In the genomic region with DNA sequence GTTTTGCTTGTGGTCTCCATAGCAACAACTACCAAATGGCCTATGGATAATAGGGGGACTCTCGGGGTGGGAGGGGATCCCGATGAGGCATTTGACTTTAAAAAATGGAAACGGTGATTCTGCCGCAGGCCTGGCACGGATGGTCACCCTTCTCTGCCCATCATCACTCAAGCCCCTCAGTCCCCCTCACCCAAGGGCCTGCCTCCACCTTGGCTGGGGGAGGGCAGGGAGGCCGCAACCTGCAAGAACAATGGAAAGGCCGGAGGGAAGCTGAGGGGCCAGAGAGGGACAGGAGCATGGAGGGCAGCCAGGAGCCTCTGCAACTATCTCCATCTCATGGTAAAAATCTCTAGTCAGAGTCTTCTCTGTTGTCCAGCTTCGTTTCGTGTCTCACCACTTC, we compare ENCODE assay signal across 13 cellular contexts.
DNase-seq lines count a peak whose midpoint lies in the region; ATAC-seq and TF ChIP-seq lines count a peak whose summit lies in the region.
"Had no signal": no experiment of that assay in that cellular context is flagged by ENCODE, and none has a peak within 500 bp of the region (broad histone marks: within the 10 kb centered on the region; RNA-seq: fewer than 3 reads in every experiment).

No MANE protein-coding gene starts in this region.

- H3K9me3 ChIP-seq in heart left ventricle = peaks cover 0 to 13% (median 0%) of the 10 kb centered on the region in 12 donors
- H3K9me3 ChIP-seq in tibial artery = no peaks in the 10 kb centered on the region
- H3K9me3 ChIP-seq: prostate gland had no signal

- intact Hi-C loops in heart left ventricle (cut with DNase I) = loop anchor here in 4 of 10 donors (5.0 to 10.0 kb wide), 4 partner anchors 112 to 182 kb away; no protein-coding TSS in a partner anchor
- intact Hi-C loops in Right ventricle myocardium superior (cut with DNase I) = no loop called here
- intact Hi-C loops in tibial artery (cut with DNase I; ENCODE audit: low total_unique reads) = no loop called here
- intact Hi-C loops in natural killer cell (cut with micrococcal nuclease) = no loop called here

- 70 to 80% (median 77%) methylated on average over 9 of the region's 9 CpGs for WGBS in heart left ventricle, 4 donors

- DNase-seq in heart left ventricle = no peak
- DNase-seq in Right ventricle myocardium superior = no peak
- DNase-seq in mucosa of gallbladder (ENCODE audit: low spot score) = peak; percentile 7
- no peak for DNase-seq in tibial artery
- DNase-seq in natural killer cell = no peak
- DNase-seq in NCI-H1048 (lab: John Stamatoyannopoulos, UW) = no peak
- DNase-seq in occipital lobe (lab: John Stamatoyannopoulos, UW) = no peak
- DNase-seq: activated gamma-delta T cell treated with Interleukin-2 at 50 U/mL for 16 hours, dermis blood vessel endothelial cell, NCI-H2081 treated with DMSO at 0.1 percent for 48 hours had no signal

- TF ChIP-seq CTCF in heart left ventricle (IDR thresholded peaks at IDR 0.05) (no peak), tibial artery (IDR thresholded peaks at IDR 0.05) (no peak), natural killer cell (IDR thresholded peaks at IDR 0.05) (no peak)

- H3K27me3 ChIP-seq in heart left ventricle (no peaks in the 10 kb centered on the region), tibial artery (no peaks in the 10 kb centered on the region)

- H3K4me3 Mint-ChIP-seq in natural killer cell = no peak overlapping the region
- H3K4me3 Mint-ChIP-seq: activated CD4-positive, alpha-beta memory T cell treated with anti-CD3 and anti-CD28 coated beads, Interleukin-2, amount 10 ng/mL, durations not matched to agents 7 days and 5 days had no signal

- TF ChIP-seq POLR2A in heart left ventricle (IDR thresholded peaks at IDR 0.05) = no peak

- H3K4me1 Mint-ChIP-seq in natural killer cell = peaks cover 0 to 5% of the 10 kb centered on the region in 2 donors

- no peaks in the 10 kb centered on the region for H3K9me3 Mint-ChIP-seq in natural killer cell
- H3K9me3 Mint-ChIP-seq: activated CD4-positive, alpha-beta memory T cell treated with anti-CD3 and anti-CD28 coated beads, Interleukin-2, amount 10 ng/mL, durations not matched to agents 7 days and 5 days had no signal

- no peak overlapping the region for H3K4me3 ChIP-seq in heart left ventricle
- H3K4me3 ChIP-seq in tibial artery = no peak overlapping the region
- H3K4me3 ChIP-seq: prostate gland had no signal

- H3K4me1 ChIP-seq in heart left ventricle (peaks cover 0 to 27% (median 8%) of the 10 kb centered on the region in 12 donors), tibial artery (peaks cover 0 to 30% (median 15%) of the 10 kb centered on the region in 4 donors)
- H3K4me1 ChIP-seq: prostate gland had no signal

- H3K36me3 ChIP-seq in heart left ventricle = no peaks in the 10 kb centered on the region
- no peaks in the 10 kb centered on the region for H3K36me3 ChIP-seq in tibial artery
- H3K36me3 ChIP-seq: prostate gland had no signal

- H3K27ac ChIP-seq in heart left ventricle (peak overlapping the region; percentile 24 to 93 (median 78)), cingulate gyrus (ENCODE audit: low read depth, low read length) (peak overlapping the region; percentile 54), tibial artery (peak overlapping the region; percentile 55 to 69)

- H3K27me3 Mint-ChIP-seq in natural killer cell (ENCODE audit: low read depth in 2 of 2) = peaks cover 5 to 22% of the 10 kb centered on the region in 2 donors

- H3K36me3 Mint-ChIP-seq in natural killer cell = peaks cover under 1% of the 10 kb centered on the region

- no peak for ATAC-seq in heart left ventricle
- ATAC-seq in Right ventricle myocardium superior (ENCODE audit: poor library complexity) = no peak
- ATAC-seq in natural killer cell = no peak

- no peak overlapping the region for H3K27ac Mint-ChIP-seq in natural killer cell
- H3K27ac Mint-ChIP-seq: activated CD4-positive, alpha-beta memory T cell treated with anti-CD3 and anti-CD28 coated beads, Interleukin-2, amount 10 ng/mL, durations not matched to agents 7 days and 5 days had no signal
